In genomic region chr10:107546986-107547385, GRCh38 we compare ENCODE assay signal across 18 cellular contexts.
A peak's percentile ranks its signal among the peaks of the same experiment; 100 is the strongest.
DNase-seq lines count a peak whose midpoint lies in the region; ATAC-seq, FAIRE-seq and TF ChIP-seq lines count a peak whose summit lies in the region.
"Had no signal": no experiment of that assay in that cellular context is flagged by ENCODE, and none has a peak within 500 bp of the region (broad histone marks: within the 10 kb centered on the region; RNA-seq: fewer than 3 reads in every experiment).

No MANE protein-coding gene starts in this region.

- no peaks in the 10 kb centered on the region for H3K79me2 ChIP-seq in keratinocyte (ENCODE audit: control insufficient read depth, insufficient read depth, low read length)

- H3K4me1 ChIP-seq in SJSA1 (replicated peaks) (peaks cover 21% of the 10 kb centered on the region), keratinocyte (ENCODE audit: control insufficient read depth, extremely low read depth, insufficient read depth, low read length) (peaks cover 18% of the 10 kb centered on the region), aorta (ENCODE audit: control insufficient read depth in 1 of 2, insufficient read depth in 2 of 2, low read length in 2 of 2) (no peaks in the 10 kb centered on the region)
- H3K4me1 ChIP-seq: Caco-2 had no signal

- no peak for TF ChIP-seq CTCF in keratinocyte (optimal IDR thresholded peaks at IDR 0.05 in 1 of 3, IDR thresholded peaks at IDR 0.05 in 1 of 3, conservative IDR thresholded peaks at IDR 0.05 in 1 of 3; ENCODE audit: extremely low read depth in 1 of 3, insufficient read depth in 2 of 3, low read length in 3 of 3)

- intact Hi-C loops in aorta (cut with DNase I) = no loop called here

- dilution Hi-C loops in keratinocyte (cut with MboI; ENCODE audit: extremely low pct_ligation_motif_present, low sequenced_read_pairs) = no loop called here

- no peak for FAIRE-seq in keratinocyte (lab: Jason Lieb, UNC)
- FAIRE-seq: GM19239 had no signal

- H3K27ac ChIP-seq in SJSA1 (peak overlapping the region; percentile 83), keratinocyte (ENCODE audit: control insufficient read depth, insufficient read depth, low read length) (peak overlapping the region; percentile 72), aorta (ENCODE audit: low read depth in 1 of 2, low read length in 2 of 2) (no peak overlapping the region)

- no peaks in the 10 kb centered on the region for H3K9me1 ChIP-seq in keratinocyte (ENCODE audit: control insufficient read depth, extremely low read depth, insufficient read depth, low read length)

- no peak overlapping the region for H3K9ac ChIP-seq in keratinocyte (ENCODE audit: control insufficient read depth, extremely low read depth, insufficient read depth, low read length)

- H4K20me1 ChIP-seq in keratinocyte (ENCODE audit: control insufficient read depth, extremely low read depth, insufficient read depth, low read length) = no peaks in the 10 kb centered on the region

- H3K27me3 ChIP-seq in SJSA1 (replicated peaks) (no peaks in the 10 kb centered on the region), keratinocyte (ENCODE audit: control insufficient read depth, extremely low read depth, insufficient read depth, low read length) (no peaks in the 10 kb centered on the region), aorta (ENCODE audit: control insufficient read depth in 1 of 2, insufficient read depth in 2 of 2, low read length in 1 of 2) (no peaks in the 10 kb centered on the region)
- H3K27me3 ChIP-seq: MG63 had no signal

- H3K4me3 ChIP-seq in SJSA1 = no peak overlapping the region
- H3K4me3 ChIP-seq in keratinocyte (ENCODE audit: control insufficient read depth in 2 of 3, extremely low read depth in 1 of 3, insufficient read depth in 2 of 3, low read depth in 1 of 3, low read length in 3 of 3) = no peak overlapping the region
- H3K4me3 ChIP-seq in aorta (ENCODE audit: low read length in 2 of 2) = no peak overlapping the region

- 61 to 71% methylated on average over 5 of the region's 5 CpGs for WGBS in aorta, 2 donors

- H3K36me3 ChIP-seq in SJSA1 = no peaks in the 10 kb centered on the region
- H3K36me3 ChIP-seq in keratinocyte (ENCODE audit: control insufficient read depth in 2 of 2, extremely low read depth in 1 of 2, insufficient read depth in 2 of 2, low read length in 2 of 2) = no peaks in the 10 kb centered on the region
- no peaks in the 10 kb centered on the region for H3K36me3 ChIP-seq in aorta (ENCODE audit: control insufficient read depth in 1 of 2, insufficient read depth in 2 of 2, low read length in 1 of 2)
- H3K36me3 ChIP-seq: MG63 had no signal

- peak overlapping the region; percentile 44 for H2AFZ ChIP-seq in keratinocyte (ENCODE audit: control insufficient read depth, low read length)

- ATAC-seq in aorta (ENCODE audit: low FRiP score) (no peak), GM18519 (IDR thresholded peaks at IDR 0.05; ENCODE audit: low FRiP score, unreplicated experiment) (no peak), GM19397 (IDR thresholded peaks at IDR 0.05; ENCODE audit: unreplicated experiment) (no peak)
- ATAC-seq: Right ventricle myocardium inferior had no signal

- H3K4me2 ChIP-seq in keratinocyte (ENCODE audit: control insufficient read depth, extremely low read depth, insufficient read depth, low read depth, low read length) = no peak overlapping the region

- DNase-seq in A172 (ENCODE audit: low spot score) = peak; percentile 11
- peak; percentile 12 for DNase-seq in HT1080 (ENCODE audit: low read depth)
- peak in 1 of 2 experiments; percentile 24 for DNase-seq in SJSA1 (ENCODE audit: low read depth in 1 of 2, low spot score in 2 of 2)
- no peak for DNase-seq in keratinocyte (ENCODE audit: low read depth, low spot score)
- no peak for DNase-seq in aorta
- DNase-seq: AML-193; Caco-2; CD4-positive, CD25-positive, alpha-beta regulatory T cell; DMS153; NCI-H1092; NCI-H2081 treated with DMSO at 0.1 percent for 48 hours; NCI-H226; NCI-H526 treated with DMSO at 0.1 percent for 48 hours had no signal

- H3K9me3 ChIP-seq in SJSA1 (replicated peaks) (no peaks in the 10 kb centered on the region; the same call in 1 of the 2 replicates), keratinocyte (ENCODE audit: control insufficient read depth, low read depth, low read length) (no peaks in the 10 kb centered on the region), aorta (ENCODE audit: control insufficient read depth, low read length) (peaks cover 1% of the 10 kb centered on the region)
- H3K9me3 ChIP-seq: Caco-2, MG63 had no signal

Comparison
In these comparisons a context has a peak if more than half of its experiments do, and no peak if none do; other contexts are left out.
1. DNase-seq: peak in A172 (single experiment) and HT1080 (single experiment); none in keratinocyte (single experiment) and aorta (0 of 2).
2. H3K27ac ChIP-seq: peak in SJSA1 (single experiment) and keratinocyte (single experiment); none in aorta (0 of 2).